ENCODE assay signal across 10 cellular contexts in genomic region chr11:116984589-116984988, GRCh38.
DNase-seq lines count a peak whose midpoint lies in the region; ATAC-seq lines count a peak whose summit lies in the region.
"Had no signal": no experiment of that assay in that cellular context is flagged by ENCODE, and none has a peak within 500 bp of the region (broad histone marks: within the 10 kb centered on the region; RNA-seq: fewer than 3 reads in every experiment).

No MANE protein-coding gene starts in this region.

- no peak overlapping the region for H3K4me3 ChIP-seq in urinary bladder (ENCODE audit: low read depth, low read length)
- H3K4me3 ChIP-seq: BLaER1 had no signal

- 44% methylated on average over 6 of the region's 6 CpGs for WGBS in urinary bladder

- H3K27ac ChIP-seq in angular gyrus (ENCODE audit: low read depth, low read length), result peak overlapping the region; percentile 19
- H3K27ac ChIP-seq in urinary bladder (ENCODE audit: low read depth), result peak overlapping the region; percentile 16
- H3K27ac ChIP-seq: BLaER1, VCaP had no signal

- H3K36me3 ChIP-seq in urinary bladder (ENCODE audit: insufficient read depth), result no peaks in the 10 kb centered on the region
- H3K36me3 ChIP-seq: BLaER1 had no signal

- no peak overlapping the region for H3K4me3 Mint-ChIP-seq in activated T-cell treated with anti-CD3 and anti-CD28 coated beads, Interleukin-2, amount 50 U/mL, for 72 hours
- H3K4me3 Mint-ChIP-seq in activated T-cell treated with anti-CD3 and anti-CD28 coated beads, Interleukin-2, amount 50 U/mL, for 4 hours, result no peak overlapping the region

- H3K9me3 Mint-ChIP-seq in activated T-cell treated with anti-CD3 and anti-CD28 coated beads, Interleukin-2, amount 50 U/mL, for 72 hours, result no peaks in the 10 kb centered on the region
- H3K9me3 Mint-ChIP-seq in activated T-cell treated with anti-CD3 and anti-CD28 coated beads, Interleukin-2, amount 50 U/mL, for 4 hours, result no peaks in the 10 kb centered on the region

- H3K27ac Mint-ChIP-seq in activated T-cell treated with anti-CD3 and anti-CD28 coated beads, Interleukin-2, amount 50 U/mL, for 72 hours, result peak overlapping the region; percentile 61

- H3K4me1 Mint-ChIP-seq in activated T-cell treated with anti-CD3 and anti-CD28 coated beads, Interleukin-2, amount 50 U/mL, for 72 hours (ENCODE audit: low read depth), result peaks cover 88% of the 10 kb centered on the region
- peaks cover 76% of the 10 kb centered on the region for H3K4me1 Mint-ChIP-seq in activated T-cell treated with anti-CD3 and anti-CD28 coated beads, Interleukin-2, amount 50 U/mL, for 4 hours (ENCODE audit: low read depth)

- peaks cover 3% of the 10 kb centered on the region for H3K4me1 ChIP-seq in urinary bladder (ENCODE audit: insufficient read depth)

- no peak for DNase-seq in activated T-cell treated with anti-CD3 and anti-CD28 coated beads, Interleukin-2, amount 50 U/mL, for 72 hours
- no peak for DNase-seq in activated T-cell treated with anti-CD3 and anti-CD28 coated beads, Interleukin-2, amount 50 U/mL, for 4 hours
- DNase-seq in iris pigment epithelial cell (ENCODE audit: low read depth) (peak; percentile 97), NCI-H1694 (lab: John Stamatoyannopoulos, UW) (no peak), HT-29 (ENCODE audit: low spot score) (no peak)

- H3K36me3 Mint-ChIP-seq in activated T-cell treated with anti-CD3 and anti-CD28 coated beads, Interleukin-2, amount 50 U/mL, for 72 hours (ENCODE audit: insufficient read depth in 2 of 2), result peaks cover 0 to 2% of the 10 kb centered on the region in 2 donors
- peaks cover 4% of the 10 kb centered on the region for H3K36me3 Mint-ChIP-seq in activated T-cell treated with anti-CD3 and anti-CD28 coated beads, Interleukin-2, amount 50 U/mL, for 4 hours (ENCODE audit: insufficient read depth)

- H3K27me3 Mint-ChIP-seq in activated T-cell treated with anti-CD3 and anti-CD28 coated beads, Interleukin-2, amount 50 U/mL, for 72 hours (ENCODE audit: low read depth), result no peaks in the 10 kb centered on the region
- H3K27me3 Mint-ChIP-seq in activated T-cell treated with anti-CD3 and anti-CD28 coated beads, Interleukin-2, amount 50 U/mL, for 4 hours (ENCODE audit: low read depth), result no peaks in the 10 kb centered on the region

- no peak for ATAC-seq in activated T-cell treated with anti-CD3 and anti-CD28 coated beads, Interleukin-2, amount 50 U/mL, for 72 hours (replicated peaks in 1 of 2)
- ATAC-seq in activated T-cell treated with anti-CD3 and anti-CD28 coated beads, Interleukin-2, amount 50 U/mL, for 4 hours, result no peak
- no peak for ATAC-seq in GM19463 (IDR thresholded peaks at IDR 0.05; ENCODE audit: unreplicated experiment)
